1 cellular context compared by ENCODE assay signal in genomic region chr10:92573091-92573797, GRCh38.
A peak's percentile ranks its signal among the peaks of the same experiment; 100 is the strongest.
TF ChIP-seq lines count a peak whose summit lies in the region.

No MANE protein-coding gene starts in this region.

TF ChIP-seq in K562, 482 proteins besides CTCF, POLR2A, EP300 and RAD21 (continued from another document and continues in another):
- no peak for TF ChIP-seq ATF6 (CRISPR knock-in tag; IDR thresholded peaks at IDR 0.05)
- no peak for TF ChIP-seq NCOR1 (IDR thresholded peaks at IDR 0.05)
- no peak for TF ChIP-seq SMAD1 (IDR thresholded peaks at IDR 0.05; ENCODE audit: low read depth, low read length, partially characterized antibody)
- TF ChIP-seq GTF3C2 (IDR thresholded peaks at IDR 0.05; ENCODE audit: borderline replicate concordance, extremely low read depth, insufficient read length) = no peak
- TF ChIP-seq ELF2 (CRISPR knock-in tag; IDR thresholded peaks at IDR 0.05) = no peak
- TF ChIP-seq THRA (IDR thresholded peaks at IDR 0.05) = no peak
- TF ChIP-seq ELF1 (tag; IDR thresholded peaks at IDR 0.05) = peak; percentile 67; the same call in 1 of the 2 replicates
- no peak for TF ChIP-seq TEAD1 (CRISPR knock-in tag; IDR thresholded peaks at IDR 0.05)
- no peak for TF ChIP-seq OTX1 (CRISPR knock-in tag; IDR thresholded peaks at IDR 0.05)
- TF ChIP-seq EP400 (IDR thresholded peaks at IDR 0.05) = no peak
- TF ChIP-seq ZNF408 (CRISPR knock-in tag; IDR thresholded peaks at IDR 0.05; ENCODE audit: low read depth) = no peak
- TF ChIP-seq NR2C2 (CRISPR knock-in tag; IDR thresholded peaks at IDR 0.05) = no peak
- TF ChIP-seq NR2C2 (tag; IDR thresholded peaks at IDR 0.05) = 0 out of 2 replicates have a peak, but pooled peaks have one; percentile 31
- TF ChIP-seq SAP30 (IDR thresholded peaks at IDR 0.05; ENCODE audit: borderline replicate concordance, insufficient read depth, low read depth, low read length, poor library complexity, severe bottlenecking) = no peak
- TF ChIP-seq HSF4 (CRISPR knock-in tag; IDR thresholded peaks at IDR 0.05; ENCODE audit: borderline replicate concordance) = no peak
- TF ChIP-seq FOXA3 (CRISPR knock-in tag; conservative IDR thresholded peaks at IDR 0.05 in 1 of 2, IDR thresholded peaks at IDR 0.05 in 1 of 2) = 0 out of 4 replicates have a peak, but pooled peaks of 1 of the 2 experiments have one; percentile 50
- TF ChIP-seq MECOM (CRISPR knock-in tag; IDR thresholded peaks at IDR 0.05) = no peak
- no peak for TF ChIP-seq NCOA4 (IDR thresholded peaks at IDR 0.05; ENCODE audit: partially characterized antibody)
- TF ChIP-seq ZNF140 (CRISPR knock-in tag; IDR thresholded peaks at IDR 0.05) = no peak
- peak; percentile 91; the same call in 1 of the 2 replicates for TF ChIP-seq ZFX (CRISPR knock-in tag; IDR thresholded peaks at IDR 0.05)
- TF ChIP-seq VEZF1 (CRISPR knock-in tag; IDR thresholded peaks at IDR 0.05) = peak; percentile 26
- TF ChIP-seq POU5F1 (IDR thresholded peaks at IDR 0.05; ENCODE audit: borderline replicate concordance, low read depth, low read length, partially characterized antibody) = no peak
- TF ChIP-seq HNRNPLL (IDR thresholded peaks at IDR 0.05; ENCODE audit: low read depth, low read length, poor library complexity, severe bottlenecking) = peak; percentile 25
- TF ChIP-seq ATF4 (CRISPR knock-in tag; IDR thresholded peaks at IDR 0.05) = no peak
- TF ChIP-seq MIER1 (IDR thresholded peaks at IDR 0.05; ENCODE audit: low read depth) = no peak
- no peak for TF ChIP-seq ZNF609 (CRISPR knock-in tag; IDR thresholded peaks at IDR 0.05; ENCODE audit: borderline replicate concordance)
- no peak for TF ChIP-seq ARID2 (IDR thresholded peaks at IDR 0.05)
- TF ChIP-seq KDM4B (IDR thresholded peaks at IDR 0.05; ENCODE audit: borderline replicate concordance in 2 of 2, low read depth in 1 of 2) = no peak
- no peak for TF ChIP-seq CREBBP (IDR thresholded peaks at IDR 0.05; ENCODE audit: low read depth, low read length)
- TF ChIP-seq NEUROD1 (IDR thresholded peaks at IDR 0.05; ENCODE audit: borderline replicate concordance, low read depth, low read length, partially characterized antibody) = no peak
- TF ChIP-seq POLR2G (IDR thresholded peaks at IDR 0.05; ENCODE audit: low read depth, low read length) = no peak
- TF ChIP-seq ZNF41 (CRISPR knock-in tag; conservative IDR thresholded peaks at IDR 0.05) = no peak
- no peak for TF ChIP-seq SPI1 (IDR thresholded peaks at IDR 0.05; ENCODE audit: borderline replicate concordance, low read depth, low read length)
- TF ChIP-seq JUN (IDR thresholded peaks at IDR 0.05; ENCODE audit: borderline replicate concordance, low read depth, low read length) = no peak
- 0 out of 2 replicates have a peak, but pooled peaks have one; percentile 53 for TF ChIP-seq JUN (CRISPR knock-in tag; IDR thresholded peaks at IDR 0.05; ENCODE audit: borderline replicate concordance)
- no peak for TF ChIP-seq CREM (IDR thresholded peaks at IDR 0.05; ENCODE audit: low read depth)
- no peak for TF ChIP-seq E4F1 (CRISPR knock-in tag; IDR thresholded peaks at IDR 0.05; ENCODE audit: borderline replicate concordance)
- peak; percentile 21 for TF ChIP-seq RBM22 (IDR thresholded peaks at IDR 0.05; ENCODE audit: low read depth, low read length, poor library complexity, severe bottlenecking)
- TF ChIP-seq ZC3H4 (CRISPR knock-in tag; IDR thresholded peaks at IDR 0.05; ENCODE audit: borderline replicate concordance) = no peak
- no peak for TF ChIP-seq CBFA2T2 (conservative IDR thresholded peaks at IDR 0.05)
- no peak for TF ChIP-seq ZNF79 (CRISPR knock-in tag; IDR thresholded peaks at IDR 0.05; ENCODE audit: low read depth)
- TF ChIP-seq ZNF830 (CRISPR knock-in tag; IDR thresholded peaks at IDR 0.05) = no peak
- TF ChIP-seq ZNF583 (CRISPR knock-in tag; IDR thresholded peaks at IDR 0.05) = no peak
- TF ChIP-seq GABPB2 (CRISPR knock-in tag; conservative IDR thresholded peaks at IDR 0.05) = no peak
- TF ChIP-seq XRCC4 (IDR thresholded peaks at IDR 0.05; ENCODE audit: extremely low read depth, insufficient read depth, insufficient read length) = no peak
- TF ChIP-seq KDM5B (IDR thresholded peaks at IDR 0.05; ENCODE audit: insufficient replicate concordance, low read depth, low read length) = peak; percentile 8
- TF ChIP-seq TRIM28 (IDR thresholded peaks at IDR 0.05) = no peak
- TF ChIP-seq ZNF232 (CRISPR knock-in tag; IDR thresholded peaks at IDR 0.05) = no peak
- no peak for TF ChIP-seq ZNF695 (CRISPR knock-in tag; IDR thresholded peaks at IDR 0.05)
- no peak for TF ChIP-seq CCNT2 (IDR thresholded peaks at IDR 0.05; ENCODE audit: borderline replicate concordance, extremely low read depth, insufficient read length, low read depth, low read length)
- no peak for TF ChIP-seq RBM39 (optimal IDR thresholded peaks at IDR 0.05; ENCODE audit: low read depth, low read length)
